ENCODE assay signal across 17 cellular contexts in genomic region chr2:145822892-145823534, GRCh38.
DNase-seq lines count a peak whose midpoint lies in the region; ATAC-seq and TF ChIP-seq lines count a peak whose summit lies in the region.
"Had no signal": no experiment of that assay in that cellular context is flagged by ENCODE, and none has a peak within 500 bp of the region (broad histone marks: within the 10 kb centered on the region; RNA-seq: fewer than 3 reads in every experiment).

No MANE protein-coding gene starts in this region.

- H3F3A ChIP-seq in DOHH2 (ENCODE audit: control insufficient read depth, insufficient read depth), result no peaks in the 10 kb centered on the region
- H3F3A ChIP-seq in smooth muscle cell (ENCODE audit: low read depth), result no peaks in the 10 kb centered on the region

- H3K9me2 ChIP-seq in DOHH2 (replicated peaks; ENCODE audit: control insufficient read depth, low read length), result no peaks in the 10 kb centered on the region

- no peaks in the 10 kb centered on the region for H3K36me3 Mint-ChIP-seq in WTC11
- H3K36me3 Mint-ChIP-seq: CD4-positive, CD25-positive, alpha-beta regulatory T cell had no signal

- H3K4me1 Mint-ChIP-seq in WTC11, result peaks cover 21% of the 10 kb centered on the region
- H3K4me1 Mint-ChIP-seq: CD4-positive, CD25-positive, alpha-beta regulatory T cell; IgD-negative memory B cell had no signal

- no peak overlapping the region for H3K4me3 ChIP-seq in DOHH2 (ENCODE audit: low read length)
- H3K4me3 ChIP-seq in mesodermal cell (ENCODE audit: extremely low read depth, insufficient read depth, low read length, poor library complexity, severe bottlenecking), result no peak overlapping the region
- no peak overlapping the region for H3K4me3 ChIP-seq in smooth muscle cell
- no peak overlapping the region for H3K4me3 ChIP-seq in right cardiac atrium (ENCODE audit: low read length)
- H3K4me3 ChIP-seq: BLaER1 treated with 17β-estradiol and CSF1 and Interleukin-3, amounts not matched to agents 10 nM and 100 nM; GM23338 had no signal

- H4K20me1 ChIP-seq in DOHH2 (ENCODE audit: control insufficient read depth, insufficient read depth, low read depth, low read length), result no peaks in the 10 kb centered on the region
- no peaks in the 10 kb centered on the region for H4K20me1 ChIP-seq in smooth muscle cell (ENCODE audit: low read depth)
- H4K20me1 ChIP-seq: BLaER1 treated with 17β-estradiol and CSF1 and Interleukin-3, amounts not matched to agents 10 nM and 100 nM had no signal

- POLR2A ChIA-PET in WTC11 (lab: Charles Lee), result no interaction called here

- no peak overlapping the region for H3K27ac ChIP-seq in DOHH2 (ENCODE audit: low read depth, low read length)
- H3K27ac ChIP-seq in mesodermal cell (ENCODE audit: low read depth, low read length, severe bottlenecking), result peak overlapping the region; percentile 7
- no peak overlapping the region for H3K27ac ChIP-seq in smooth muscle cell (ENCODE audit: low read depth)
- H3K27ac ChIP-seq in right cardiac atrium (ENCODE audit: low read length), result no peak overlapping the region
- H3K27ac ChIP-seq: BLaER1 treated with 17β-estradiol and CSF1 and Interleukin-3, amounts not matched to agents 10 nM and 100 nM; KMS-11 had no signal

- ATAC-seq in WTC11 (no peak), HG03354 (IDR thresholded peaks at IDR 0.05; ENCODE audit: poor library complexity, severe bottlenecking, unreplicated experiment) (no peak), right cardiac atrium (no peak)
- ATAC-seq: GM23338 had no signal

- peaks cover 8% of the 10 kb centered on the region for H3K4me1 ChIP-seq in DOHH2 (ENCODE audit: control insufficient read depth, low read length)
- no peaks in the 10 kb centered on the region for H3K4me1 ChIP-seq in mesodermal cell (ENCODE audit: control insufficient read depth, insufficient read depth, low read length, poor library complexity, severe bottlenecking)
- no peaks in the 10 kb centered on the region for H3K4me1 ChIP-seq in smooth muscle cell (ENCODE audit: low read depth)
- no peaks in the 10 kb centered on the region for H3K4me1 ChIP-seq in right cardiac atrium (ENCODE audit: control insufficient read depth, insufficient read depth, low read length)
- H3K4me1 ChIP-seq: BLaER1 treated with 17β-estradiol and CSF1 and Interleukin-3, amounts not matched to agents 10 nM and 100 nM had no signal

- no peak overlapping the region for H3K27ac Mint-ChIP-seq in WTC11
- H3K27ac Mint-ChIP-seq: CD4-positive, CD25-positive, alpha-beta regulatory T cell; GM23338; IgD-negative memory B cell had no signal

- WGBS in mesodermal cell (ENCODE audit: insufficient coverage in 2 of 2), 2 experiments, result 86 to 100% methylated on average over 1 of the region's 2 CpGs
- 46% methylated on average over 2 of the region's 2 CpGs for WGBS in smooth muscle cell (ENCODE audit: low lambda C conversion rate)
- 60% methylated on average over 2 of the region's 2 CpGs for WGBS in right cardiac atrium

- H3K36me3 ChIP-seq in DOHH2 (ENCODE audit: control insufficient read depth, low read length) (no peaks in the 10 kb centered on the region), mesodermal cell (ENCODE audit: control insufficient read depth, insufficient read depth, low read length) (no peaks in the 10 kb centered on the region), smooth muscle cell (ENCODE audit: low read depth) (no peaks in the 10 kb centered on the region)
- H3K36me3 ChIP-seq: BLaER1 treated with 17β-estradiol and CSF1 and Interleukin-3, amounts not matched to agents 10 nM and 100 nM had no signal

- no peaks in the 10 kb centered on the region for H3K9me3 ChIP-seq in DOHH2 (ENCODE audit: control insufficient read depth, insufficient read depth, low read length)
- no peaks in the 10 kb centered on the region for H3K9me3 ChIP-seq in mesodermal cell (ENCODE audit: control insufficient read depth, low read length)
- no peaks in the 10 kb centered on the region for H3K9me3 ChIP-seq in smooth muscle cell (replicated peaks; ENCODE audit: low read depth)
- H3K9me3 ChIP-seq in right cardiac atrium (ENCODE audit: control insufficient read depth, low read length), result no peaks in the 10 kb centered on the region
- H3K9me3 ChIP-seq: BLaER1 treated with 17β-estradiol and CSF1 and Interleukin-3, amounts not matched to agents 10 nM and 100 nM had no signal

- H3K9ac ChIP-seq in smooth muscle cell (ENCODE audit: low read depth), result no peak overlapping the region
- H3K9ac ChIP-seq: BLaER1 treated with 17β-estradiol and CSF1 and Interleukin-3, amounts not matched to agents 10 nM and 100 nM; KMS-11 had no signal

- H3K79me2 ChIP-seq in DOHH2 (ENCODE audit: control insufficient read depth, low read length) (no peaks in the 10 kb centered on the region), smooth muscle cell (ENCODE audit: low read depth) (no peaks in the 10 kb centered on the region)

- no peak for DNase-seq in WTC11 (ENCODE audit: low spot score)
- DNase-seq in smooth muscle cell (lab: John Stamatoyannopoulos, UW; ENCODE audit: unreplicated experiment), result no peak
- no peak for DNase-seq in retina
- no peak for DNase-seq in right cardiac atrium
- DNase-seq: 8988T; ACHN; CD4-positive, CD25-positive, alpha-beta regulatory T cell; DMS79 treated with DMSO at 0.1 percent for 48 hours; GDM1; H7 had no signal

- H3K27me3 ChIP-seq in DOHH2 (ENCODE audit: control insufficient read depth, low read length) (no peaks in the 10 kb centered on the region), smooth muscle cell (ENCODE audit: low read depth) (no peaks in the 10 kb centered on the region), right cardiac atrium (ENCODE audit: control insufficient read depth, insufficient read depth) (no peaks in the 10 kb centered on the region)
- H3K27me3 ChIP-seq: BLaER1 treated with 17β-estradiol and CSF1 and Interleukin-3, amounts not matched to agents 10 nM and 100 nM had no signal

- 0 out of 2 replicates have a peak overlapping the region, but pooled peaks have one; percentile 10 for H3K4me2 ChIP-seq in DOHH2 (ENCODE audit: low read length)
- H3K4me2 ChIP-seq in smooth muscle cell, result no peak overlapping the region
- H3K4me2 ChIP-seq: BLaER1 treated with 17β-estradiol and CSF1 and Interleukin-3, amounts not matched to agents 10 nM and 100 nM; KMS-11 had no signal

- H3K27me3 Mint-ChIP-seq in WTC11 (ENCODE audit: low read depth), result no peaks in the 10 kb centered on the region
- H3K27me3 Mint-ChIP-seq: CD4-positive, CD25-positive, alpha-beta regulatory T cell had no signal

- TF ChIP-seq CTCF in DOHH2 (IDR thresholded peaks at IDR 0.05; ENCODE audit: low read depth, low read length, poor library complexity, severe bottlenecking), result no peak
- TF ChIP-seq CTCF in WTC11 (IDR thresholded peaks at IDR 0.05), result no peak
- TF ChIP-seq CTCF in smooth muscle cell (IDR thresholded peaks at IDR 0.05; ENCODE audit: borderline replicate concordance, insufficient read depth, poor library complexity, severe bottlenecking), result no peak

- H2AFZ ChIP-seq in smooth muscle cell (ENCODE audit: low read depth), result peak overlapping the region; percentile 68
- H2AFZ ChIP-seq: GM23338 had no signal

- intact Hi-C loops in right cardiac atrium (cut with DNase I), result no loop called here

- no peak overlapping the region for H3K4me3 Mint-ChIP-seq in WTC11
- H3K4me3 Mint-ChIP-seq: CD4-positive, CD25-positive, alpha-beta regulatory T cell; GM23338; IgD-negative memory B cell had no signal

- H3K9me3 Mint-ChIP-seq in WTC11, result 0 out of 2 replicates have a peak, but pooled peaks cover 12% of the 10 kb centered on the region
- H3K9me3 Mint-ChIP-seq: GM23338 had no signal

- CTCF ChIA-PET in WTC11 (lab: Charles Lee), result no interaction called here

TF ChIP-seq in WTC11, 78 proteins besides CTCF, POLR2A, EP300 and RAD21:
- peak; percentile 67 for TF ChIP-seq GABPB1 (CRISPR knock-in tag; IDR thresholded peaks at IDR 0.05)
- no peak for TF ChIP-seq MXD4 (CRISPR knock-in tag; IDR thresholded peaks at IDR 0.05; ENCODE audit: borderline replicate concordance)
